ENCODE assay signal across 8 cellular contexts in genomic region chr9:27572566-27572917, GRCh38. TPM values are rescaled to one million over a fixed set of nuclear protein-coding genes. Genes with fewer than 3 reads are reported as not detected.
DNase-seq lines count a peak whose midpoint lies in the region; ATAC-seq and TF ChIP-seq lines count a peak whose summit lies in the region.

No MANE protein-coding gene starts in this region.

- H3K36me3 ChIP-seq in DND-41 (ENCODE audit: insufficient read depth, low read length) (no peaks in the 10 kb centered on the region), breast epithelium (no peaks in the 10 kb centered on the region), spleen (no peaks in the 10 kb centered on the region)

- H3K4me3 Mint-ChIP-seq in immature natural killer cell = peak overlapping the region; percentile 92 to 99 (median 97)

- WGBS in spleen, 5 donors = 2 to 5% (median 4%) methylated on average over 5 to 6 of the region's 6 CpGs

- DNase-seq in DND-41 (peak; percentile 26), OCI-M1 (lab: John Stamatoyannopoulos, UW) (peak; percentile 69), breast epithelium (ENCODE audit: low spot score in 2 of 2) (peak in 1 of 2 donors; percentile 71), immature natural killer cell (peak; percentile 57 to 67 (median 61)), spleen (no peak), NCI-H1436 (lab: John Stamatoyannopoulos, UW) (no peak)

- peaks cover 0 to 2% (median 0%) of the 10 kb centered on the region in 6 donors for H3K9me3 Mint-ChIP-seq in immature natural killer cell

- peak; percentile 23 for ATAC-seq in DND-41 (ENCODE audit: insufficient read depth, low read depth)
- ATAC-seq in GM19324 (IDR thresholded peaks at IDR 0.05; ENCODE audit: low FRiP score, unreplicated experiment) = peak; percentile 35
- peak; percentile 33 for ATAC-seq in HG03342 (IDR thresholded peaks at IDR 0.05; ENCODE audit: unreplicated experiment)

- no peaks in the 10 kb centered on the region for H4K20me1 ChIP-seq in DND-41 (ENCODE audit: insufficient read depth, low read length)

- H3K27ac Mint-ChIP-seq in immature natural killer cell = peak overlapping the region; percentile 87 to 100 (median 99)

- H3K27ac ChIP-seq in DND-41 (ENCODE audit: low read length) = peak overlapping the region; percentile 71
- peak overlapping the region; percentile 97 to 99 for H3K27ac ChIP-seq in breast epithelium
- H3K27ac ChIP-seq in spleen = peak overlapping the region; percentile 94 to 100 (median 98)

- no peak for TF ChIP-seq CTCF in DND-41 (IDR thresholded peaks at IDR 0.05; ENCODE audit: borderline replicate concordance, extremely low read depth, low read length, poor library complexity, severe bottlenecking)
- no peak for TF ChIP-seq CTCF in breast epithelium (IDR thresholded peaks at IDR 0.05)
- no peak for TF ChIP-seq CTCF in spleen (IDR thresholded peaks at IDR 0.05 in 8 of 11, conservative IDR thresholded peaks at IDR 0.05 in 3 of 11)

- H2AFZ ChIP-seq in DND-41 (ENCODE audit: low read depth, low read length) = peak overlapping the region; percentile 84

- H3K36me3 Mint-ChIP-seq in immature natural killer cell = no peaks in the 10 kb centered on the region

- H3K27me3 Mint-ChIP-seq in immature natural killer cell (ENCODE audit: low read depth in 3 of 3) = peaks cover 17 to 21% (median 17%) of the 10 kb centered on the region in 3 donors

- intact Hi-C loops in breast epithelium (cut with DNase I; ENCODE audit: low total_unique reads) = no loop called here
- intact Hi-C loops in spleen (cut with DNase I; ENCODE audit: low total_unique reads) = loop anchor here (10.0 kb wide), 1 partner anchor 628 kb away; the partner anchor contains the start of gene PLAA

- no peaks in the 10 kb centered on the region for H3K27me3 ChIP-seq in DND-41 (ENCODE audit: insufficient read depth, low read length, poor library complexity)
- H3K27me3 ChIP-seq in breast epithelium = no peaks in the 10 kb centered on the region
- H3K27me3 ChIP-seq in spleen (replicated peaks in 1 of 7) = no peaks in the 10 kb centered on the region

- TF ChIP-seq POLR2A in breast epithelium (IDR thresholded peaks at IDR 0.05) (peak; percentile 10), spleen (IDR thresholded peaks at IDR 0.05) (peak in 2 of 3 donors; percentile 71 to 81)

- no peaks in the 10 kb centered on the region for H3K9me3 ChIP-seq in DND-41 (ENCODE audit: insufficient read depth, low read length, severe bottlenecking)
- no peaks in the 10 kb centered on the region for H3K9me3 ChIP-seq in breast epithelium
- peaks cover 0 to 4% (median 0%) of the 10 kb centered on the region in 8 donors for H3K9me3 ChIP-seq in spleen

- H3K4me3 ChIP-seq in DND-41 (ENCODE audit: low read depth in 1 of 2, low read length in 2 of 2) (peak overlapping the region; percentile 62 to 75; a peak in 3 of 4 replicates), breast epithelium (peak overlapping the region; percentile 68 to 89 (median 77)), spleen (peak overlapping the region; percentile 46 to 85 (median 64))

- H3K4me1 Mint-ChIP-seq in immature natural killer cell = peaks cover 24 to 27% of the 10 kb centered on the region in 2 donors

- no peaks in the 10 kb centered on the region for H3K79me2 ChIP-seq in DND-41 (ENCODE audit: insufficient read depth, low read length)

- H3K4me1 ChIP-seq in DND-41 (ENCODE audit: insufficient read depth, low read length) = peaks cover 23% of the 10 kb centered on the region
- H3K4me1 ChIP-seq in breast epithelium = no peaks in the 10 kb centered on the region
- H3K4me1 ChIP-seq in spleen = peaks cover 5 to 38% (median 16%) of the 10 kb centered on the region in 6 donors

- H3K4me2 ChIP-seq in DND-41 (ENCODE audit: insufficient read depth, low read length) = peak overlapping the region; percentile 93

- H3K9ac ChIP-seq in DND-41 (ENCODE audit: low read depth, low read length) = peak overlapping the region; percentile 84

RNA-seq across cellular contexts. Expression of gene C9orf72, which starts 0.7 kb away (rescaled TPM):
- 10 to 100 TPM; 20.8 to 43.9 (median 27.2) TPM for total RNA-seq in breast epithelium
- polyA plus RNA-seq in immature natural killer cell = 10 to 100 TPM in 1 of 3 donors, 1 to 10 TPM in 2; 4.5 to 11.6 (median 7.6) TPM
- 10 to 100 TPM; 34.5 to 88.5 (median 48.0) TPM for total RNA-seq in spleen
- polyA plus RNA-seq in spleen = 10 to 100 TPM; 10.1 to 18.2 (median 18.0) TPM

RNA-seq across cellular contexts. Expression of gene MOB3B, which starts 42.9 kb away (rescaled TPM):
- total RNA-seq in breast epithelium (10 to 100 TPM; 12.8 to 19.3 (median 13.1) TPM), spleen (10 to 100 TPM; 14.0 to 27.7 (median 21.9) TPM)
- polyA plus RNA-seq in immature natural killer cell (under 1 TPM in 2 of 3 donors, not detected in 1; 0.03 to 0.27 TPM), spleen (10 to 100 TPM in 2 of 3 donors, 1 to 10 TPM in 1; 9.4 to 12.6 (median 10.9) TPM)

RNA-seq across cellular contexts. Expression of gene IFNK, which starts 48.5 kb away (rescaled TPM):
- total RNA-seq in breast epithelium (not detected), spleen (not detected)
- polyA plus RNA-seq in immature natural killer cell (not detected), spleen (not detected)

Comparison
In these comparisons a context has a peak if more than half of its experiments do, and no peak if none do; other contexts are left out.
1. DNase-seq: peak in DND-41 (single experiment), OCI-M1 (single experiment) and immature natural killer cell (3 of 3); none in spleen (single experiment) and NCI-H1436 (single experiment).
2. Peak in every context shown above with its lines, with median percentiles within 50 percentile points of each other: ATAC-seq, H3K27ac ChIP-seq and H3K4me3 ChIP-seq.